Comparison of ENCODE assay signal across 8 cellular contexts in genomic region chr6:163438940-163439335, GRCh38. TPM values are rescaled to one million over a fixed set of nuclear protein-coding genes. Genes with fewer than 3 reads are reported as not detected.
DNase-seq lines count a peak whose midpoint lies in the region; ATAC-seq lines count a peak whose summit lies in the region.

No MANE protein-coding gene starts in this region.

- peak; percentile 36 for DNase-seq in activated CD4-positive, alpha-beta T cell treated with anti-CD3 and anti-CD28 coated beads for 48 hours
- no peak for DNase-seq in activated CD4-positive, alpha-beta T cell treated with anti-CD3 and anti-CD28 coated beads, Interleukin-2, amount 10 ng/mL, durations not matched to agents 7 days and 5 days
- DNase-seq in NCI-H2171 (lab: John Stamatoyannopoulos, UW) (peak; percentile 22), ecto neural progenitor cell (ENCODE audit: low spot score) (no peak), CD1c-positive myeloid dendritic cell (ENCODE audit: extremely low spot score) (no peak)
- DNase-seq in effector CD8-positive, alpha-beta T cell (lab: John Stamatoyannopoulos, UW), result peak; percentile 10
- peak; percentile 12 for DNase-seq in stimulated activated CD4-positive, alpha-beta T cell treated with anti-CD3 and anti-CD28 coated beads, Interleukin-4, amount 100 ng/mL, for 4 hours

- no peaks in the 10 kb centered on the region for H3K9me3 Mint-ChIP-seq in activated CD4-positive, alpha-beta T cell treated with anti-CD3 and anti-CD28 coated beads, Interleukin-2, amount 10 ng/mL, durations not matched to agents 7 days and 5 days

- CTCF ChIA-PET in activated CD4-positive, alpha-beta T cell treated with anti-CD3 and anti-CD28 coated beads, Interleukin-2, amount 10 ng/mL, durations not matched to agents 7 days and 5 days (lab: Charles Lee), result no interaction called here

- no peaks in the 10 kb centered on the region for H3K27me3 Mint-ChIP-seq in activated CD4-positive, alpha-beta T cell treated with anti-CD3 and anti-CD28 coated beads, Interleukin-2, amount 10 ng/mL, durations not matched to agents 7 days and 5 days

- peaks cover 31% of the 10 kb centered on the region for H3K4me1 Mint-ChIP-seq in activated CD4-positive, alpha-beta T cell treated with anti-CD3 and anti-CD28 coated beads, Interleukin-2, amount 10 ng/mL, durations not matched to agents 7 days and 5 days

- H3K36me3 Mint-ChIP-seq in activated CD4-positive, alpha-beta T cell treated with anti-CD3 and anti-CD28 coated beads, Interleukin-2, amount 10 ng/mL, durations not matched to agents 7 days and 5 days (ENCODE audit: low read depth), result peaks cover 5% of the 10 kb centered on the region

- POLR2A ChIA-PET in activated CD4-positive, alpha-beta T cell treated with anti-CD3 and anti-CD28 coated beads, Interleukin-2, amount 10 ng/mL, durations not matched to agents 7 days and 5 days (lab: Charles Lee), result no interaction called here

- no peak overlapping the region for H3K4me3 Mint-ChIP-seq in activated CD4-positive, alpha-beta T cell treated with anti-CD3 and anti-CD28 coated beads, Interleukin-2, amount 10 ng/mL, durations not matched to agents 7 days and 5 days

- H3K27ac Mint-ChIP-seq in activated CD4-positive, alpha-beta T cell treated with anti-CD3 and anti-CD28 coated beads, Interleukin-2, amount 10 ng/mL, durations not matched to agents 7 days and 5 days, result no peak overlapping the region

- no peak for ATAC-seq in HG03565 (IDR thresholded peaks at IDR 0.05; ENCODE audit: unreplicated experiment)

RNA-seq across cellular contexts. Expression of gene QKI, which starts 24.4 kb away (rescaled TPM):
- 10 to 100 TPM; 61.7 to 74.7 TPM for total RNA-seq in activated CD4-positive, alpha-beta T cell treated with anti-CD3 and anti-CD28 coated beads, Interleukin-2, amount 10 ng/mL, durations not matched to agents 7 days and 5 days

Comparison
In these comparisons a context has a peak if more than half of its experiments do, and no peak if none do; other contexts are left out.
1. DNase-seq: peak in activated CD4-positive, alpha-beta T cell treated with anti-CD3 and anti-CD28 coated beads for 48 hours (single experiment), NCI-H2171 (single experiment), effector CD8-positive, alpha-beta T cell (single experiment) and stimulated activated CD4-positive, alpha-beta T cell treated with anti-CD3 and anti-CD28 coated beads, Interleukin-4, amount 100 ng/mL, for 4 hours (2 of 2); none in activated CD4-positive, alpha-beta T cell treated with anti-CD3 and anti-CD28 coated beads, Interleukin-2, amount 10 ng/mL, durations not matched to agents 7 days and 5 days (single experiment), ecto neural progenitor cell (single experiment) and CD1c-positive myeloid dendritic cell (single experiment).